Comparison of ENCODE assay signal across 20 cellular contexts in genomic region chr5:145160679-145161078, GRCh38.
DNase-seq lines count a peak whose midpoint lies in the region; ATAC-seq and TF ChIP-seq lines count a peak whose summit lies in the region.
"Had no signal": no experiment of that assay in that cellular context is flagged by ENCODE, and none has a peak within 500 bp of the region (broad histone marks: within the 10 kb centered on the region; RNA-seq: fewer than 3 reads in every experiment).

No MANE protein-coding gene starts in this region.

- H3K9me3 ChIP-seq in PC-3 (ENCODE audit: low read length) (no peaks in the 10 kb centered on the region), osteoblast (ENCODE audit: low read depth, low read length) (no peaks in the 10 kb centered on the region), lower lobe of right lung (no peaks in the 10 kb centered on the region), ascending aorta (no peaks in the 10 kb centered on the region)
- H3K9me3 ChIP-seq: BE2C had no signal

- H3K36me3 ChIP-seq in PC-3 (ENCODE audit: low read depth, low read length), result no peaks in the 10 kb centered on the region
- no peaks in the 10 kb centered on the region for H3K36me3 ChIP-seq in osteoblast (ENCODE audit: insufficient read depth, low read length)
- H3K36me3 ChIP-seq in lower lobe of right lung, result no peaks in the 10 kb centered on the region
- no peaks in the 10 kb centered on the region for H3K36me3 ChIP-seq in ascending aorta
- H3K36me3 ChIP-seq: BE2C had no signal

- no peak overlapping the region for H3K9ac ChIP-seq in PC-3 (ENCODE audit: low read length)

- H3K27me3 Mint-ChIP-seq in HFFc6 (ENCODE audit: insufficient read depth), result no peaks in the 10 kb centered on the region
- H3K27me3 Mint-ChIP-seq: CD4-positive, CD25-positive, alpha-beta regulatory T cell; CD8-positive, alpha-beta memory T cell had no signal

- CTCF ChIA-PET in PC-3 (lab: Charles Lee), result no interaction called here

- ATAC-seq in PC-3 (no peak), foreskin keratinocyte (peak; percentile 18), lower lobe of right lung (no peak)
- ATAC-seq: HCT116 had no signal

- peaks cover 48% of the 10 kb centered on the region for H3K4me1 Mint-ChIP-seq in HFFc6 (ENCODE audit: low read depth)
- H3K4me1 Mint-ChIP-seq: CD4-positive, CD25-positive, alpha-beta regulatory T cell; CD8-positive, alpha-beta memory T cell had no signal

- H4K20me1 ChIP-seq in PC-3 (ENCODE audit: low read length) (no peaks in the 10 kb centered on the region), osteoblast (ENCODE audit: insufficient read depth, low read length) (no peaks in the 10 kb centered on the region)

- no peak for DNase-seq in HFFc6
- no peak for DNase-seq in PC-3
- peak; percentile 2 to 20 for DNase-seq in foreskin keratinocyte
- peak; percentile 5 for DNase-seq in osteoblast (ENCODE audit: insufficient read length, low spot score, missing footprints)
- DNase-seq in cerebellum (ENCODE audit: low spot score), result no peak
- DNase-seq in lower lobe of right lung, result no peak
- no peak for DNase-seq in ascending aorta (ENCODE audit: low spot score in 2 of 2)
- DNase-seq: ACHN; BE2C; C1 segment of cervical spinal cord; CD4-positive, CD25-positive, alpha-beta regulatory T cell; CD8-positive, alpha-beta memory T cell; DMS 273 treated with DMSO at 0.1 percent for 48 hours; DMS53; DND-41; EL; GOT3; H7; IMR-90 had no signal

- 0 out of 2 replicates have a peak overlapping the region, but pooled peaks have one; percentile 7 for H3K4me2 ChIP-seq in PC-3 (ENCODE audit: low read length)
- no peak overlapping the region for H3K4me2 ChIP-seq in osteoblast (ENCODE audit: insufficient read depth, low read length)

- H3K4me1 ChIP-seq in PC-3 (ENCODE audit: insufficient read depth, low read length) (no peaks in the 10 kb centered on the region), foreskin keratinocyte (no peaks in the 10 kb centered on the region), osteoblast (ENCODE audit: insufficient read depth, low read length) (peaks cover 2% of the 10 kb centered on the region), lower lobe of right lung (no peaks in the 10 kb centered on the region), ascending aorta (no peaks in the 10 kb centered on the region)
- H3K4me1 ChIP-seq: BE2C had no signal

- H3F3A ChIP-seq in PC-3 (ENCODE audit: low read length, unreplicated experiment), result no peaks in the 10 kb centered on the region

- POLR2A ChIA-PET in PC-3 (lab: Charles Lee; ENCODE audit: unreplicated experiment), result no interaction called here

- H3K36me3 Mint-ChIP-seq in HFFc6 (ENCODE audit: low read depth), result no peaks in the 10 kb centered on the region
- H3K36me3 Mint-ChIP-seq: CD4-positive, CD25-positive, alpha-beta regulatory T cell; CD8-positive, alpha-beta memory T cell had no signal

- no peak overlapping the region for H3K27ac Mint-ChIP-seq in HFFc6
- H3K27ac Mint-ChIP-seq: CD8-positive, alpha-beta memory T cell had no signal

- H3K79me2 ChIP-seq in PC-3 (ENCODE audit: low read length) (no peaks in the 10 kb centered on the region), osteoblast (ENCODE audit: insufficient read depth, low read length) (no peaks in the 10 kb centered on the region)

- no peaks in the 10 kb centered on the region for H3K9me3 Mint-ChIP-seq in HFFc6

- H2AFZ ChIP-seq in PC-3 (ENCODE audit: low read length) (no peak overlapping the region), osteoblast (ENCODE audit: low read length) (no peak overlapping the region)

- no peak overlapping the region for H3K4me3 ChIP-seq in PC-3 (ENCODE audit: low read length)
- H3K4me3 ChIP-seq in osteoblast (ENCODE audit: insufficient read depth, low read length), result no peak overlapping the region
- H3K4me3 ChIP-seq in lower lobe of right lung, result no peak overlapping the region
- no peak overlapping the region for H3K4me3 ChIP-seq in ascending aorta

- no peaks in the 10 kb centered on the region for H3K9me2 ChIP-seq in PC-3 (replicated peaks; ENCODE audit: low read length)

- BruUV-seq in PC-3 (replicated peaks; lab: Mats Ljungman, UMichigan), result no TSS peak

- TF ChIP-seq CTCF in HFFc6 (IDR thresholded peaks at IDR 0.05), result no peak
- no peak for TF ChIP-seq CTCF in PC-3 (conservative IDR thresholded peaks at IDR 0.05; ENCODE audit: low read depth, low read length)
- no peak for TF ChIP-seq CTCF in foreskin keratinocyte (conservative IDR thresholded peaks at IDR 0.05)
- TF ChIP-seq CTCF in osteoblast (IDR thresholded peaks at IDR 0.05; ENCODE audit: extremely low read depth, low read depth, low read length), result no peak
- no peak for TF ChIP-seq CTCF in lower lobe of right lung (IDR thresholded peaks at IDR 0.05)
- no peak for TF ChIP-seq CTCF in ascending aorta (IDR thresholded peaks at IDR 0.05)

- H3K27ac ChIP-seq in PC-3 (ENCODE audit: low read length) (no peak overlapping the region), foreskin keratinocyte (no peak overlapping the region), osteoblast (ENCODE audit: low read depth, low read length) (no peak overlapping the region), lower lobe of right lung (no peak overlapping the region), ascending aorta (no peak overlapping the region)

- intact Hi-C loops in PC-3 (cut with micrococcal nuclease) (no loop called here), lower lobe of right lung (cut with DNase I) (no loop called here), ascending aorta (cut with DNase I) (no loop called here)

- H3K27me3 ChIP-seq in PC-3 (ENCODE audit: low read length), result no peaks in the 10 kb centered on the region
- no peaks in the 10 kb centered on the region for H3K27me3 ChIP-seq in foreskin keratinocyte
- no peaks in the 10 kb centered on the region for H3K27me3 ChIP-seq in osteoblast (ENCODE audit: insufficient read depth, low read length)
- H3K27me3 ChIP-seq in lower lobe of right lung (ENCODE audit: low read depth), result no peaks in the 10 kb centered on the region
- H3K27me3 ChIP-seq in ascending aorta, result no peaks in the 10 kb centered on the region
- H3K27me3 ChIP-seq: BE2C had no signal

- peak overlapping the region; percentile 84 for H3K4me3 Mint-ChIP-seq in HFFc6
- H3K4me3 Mint-ChIP-seq: CD4-positive, CD25-positive, alpha-beta regulatory T cell; CD8-positive, alpha-beta memory T cell had no signal

Comparison
In these comparisons a context has a peak if more than half of its experiments do, and no peak if none do; other contexts are left out.
1. DNase-seq: peak in foreskin keratinocyte (2 of 2) and osteoblast (single experiment); none in HFFc6 (single experiment), PC-3 (single experiment), cerebellum (single experiment), lower lobe of right lung (single experiment) and ascending aorta (0 of 2).